ENCODE assay signal across 1 cellular context in the genomic region with DNA sequence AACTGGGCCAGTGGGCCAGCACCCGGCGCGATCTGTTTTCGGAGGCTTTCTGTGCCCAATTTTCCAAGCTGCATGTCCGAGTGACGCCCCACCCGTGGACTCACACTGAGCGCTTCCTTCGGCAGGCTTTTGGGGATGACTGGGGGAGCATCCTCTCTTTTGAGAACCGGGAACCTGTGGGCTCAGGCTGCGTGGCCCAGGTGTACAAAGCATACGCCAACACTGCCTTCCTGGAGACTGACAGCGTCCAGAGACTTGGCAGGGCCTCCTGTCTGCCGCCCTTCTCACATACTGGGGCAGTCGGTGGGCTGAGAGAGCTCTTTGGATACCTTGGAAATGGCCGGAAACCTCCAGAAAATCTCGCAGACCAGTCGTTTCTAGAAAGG.
A peak's percentile ranks its signal among the peaks of the same experiment; 100 is the strongest.
TF ChIP-seq lines count a peak whose summit lies in the region.

No MANE protein-coding gene starts in this region.

TF ChIP-seq in HepG2, 621 proteins besides CTCF, POLR2A, EP300 and RAD21:
- TF ChIP-seq NR3C1 (CRISPR knock-in tag; IDR thresholded peaks at IDR 0.05): no peak
- no peak for TF ChIP-seq FOXO1 (CRISPR knock-in tag; IDR thresholded peaks at IDR 0.05)
- TF ChIP-seq LCORL (IDR thresholded peaks at IDR 0.05): no peak
- 0 out of 2 replicates have a peak, but pooled peaks have one; percentile 30 for TF ChIP-seq LCORL (CRISPR knock-in tag; IDR thresholded peaks at IDR 0.05)
- TF ChIP-seq, protein P1, sequence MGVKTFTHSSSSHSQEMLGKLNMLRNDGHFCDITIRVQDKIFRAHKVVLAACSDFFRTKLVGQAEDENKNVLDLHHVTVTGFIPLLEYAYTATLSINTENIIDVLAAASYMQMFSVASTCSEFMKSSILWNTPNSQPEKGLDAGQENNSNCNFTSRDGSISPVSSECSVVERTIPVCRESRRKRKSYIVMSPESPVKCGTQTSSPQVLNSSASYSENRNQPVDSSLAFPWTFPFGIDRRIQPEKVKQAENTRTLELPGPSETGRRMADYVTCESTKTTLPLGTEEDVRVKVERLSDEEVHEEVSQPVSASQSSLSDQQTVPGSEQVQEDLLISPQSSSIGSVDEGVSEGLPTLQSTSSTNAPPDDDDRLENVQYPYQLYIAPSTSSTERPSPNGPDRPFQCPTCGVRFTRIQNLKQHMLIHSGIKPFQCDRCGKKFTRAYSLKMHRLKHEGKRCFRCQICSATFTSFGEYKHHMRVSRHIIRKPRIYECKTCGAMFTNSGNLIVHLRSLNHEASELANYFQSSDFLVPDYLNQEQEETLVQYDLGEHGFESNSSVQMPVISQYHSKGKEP (CRISPR knock-in tag; IDR thresholded peaks at IDR 0.05): no peak
